In genomic region chr7:130367836-130368235, GRCh38 we compare ENCODE assay signal across 30 cellular contexts. TPM values are rescaled to one million over a fixed set of nuclear protein-coding genes. Genes with fewer than 3 reads are reported as not detected.
DNase-seq lines count a peak whose midpoint lies in the region; ATAC-seq and TF ChIP-seq lines count a peak whose summit lies in the region.
"Had no signal": no experiment of that assay in that cellular context is flagged by ENCODE, and none has a peak within 500 bp of the region (broad histone marks: within the 10 kb centered on the region; RNA-seq: fewer than 3 reads in every experiment).

No MANE protein-coding gene starts in this region.

- peaks cover 4 to 10% of the 10 kb centered on the region in 2 donors for H3K27me3 Mint-ChIP-seq in CD8-positive, alpha-beta memory T cell
- no peaks in the 10 kb centered on the region for H3K27me3 Mint-ChIP-seq in activated naive CD8-positive, alpha-beta T cell treated with anti-CD3 and anti-CD28 coated beads, Interleukin-2, amount 10 ng/mL, durations not matched to agents 7 days and 5 days
- H3K27me3 Mint-ChIP-seq in nephron (ENCODE audit: low read depth), result no peaks in the 10 kb centered on the region
- no peaks in the 10 kb centered on the region for H3K27me3 Mint-ChIP-seq in T-helper 2 cell treated with Interferon-gamma antibody and Interleukin-4, amounts not matched to agents 5 μg/mL and 100 μg/mL, for 36 hours (ENCODE audit: low read depth)
- H3K27me3 Mint-ChIP-seq: activated CD8-positive, alpha-beta T cell treated with anti-CD3 and anti-CD28 coated beads for 36 hours had no signal

- peaks cover 15% of the 10 kb centered on the region for H3K4me1 ChIP-seq in CD8-positive, alpha-beta memory T cell (ENCODE audit: insufficient read depth, low read length)
- H3K4me1 ChIP-seq: parathyroid adenoma had no signal

- H3K27ac ChIP-seq in C4-2B, result peak overlapping the region; percentile 53; the same call in 1 of the 2 replicates
- H3K27ac ChIP-seq in CD8-positive, alpha-beta memory T cell (ENCODE audit: low read depth, low read length), result no peak overlapping the region
- H3K27ac ChIP-seq: BLaER1 treated with 17β-estradiol and CSF1 and Interleukin-3, amounts not matched to agents 10 nM and 100 nM; epithelial cell of prostate; parathyroid adenoma had no signal

- peak in 1 of 5 donors; percentile 17 for DNase-seq in CD8-positive, alpha-beta memory T cell
- DNase-seq in activated naive CD8-positive, alpha-beta T cell treated with anti-CD3 and anti-CD28 coated beads, Interleukin-2, amount 10 ng/mL, durations not matched to agents 7 days and 5 days, result no peak
- DNase-seq in T-helper 2 cell treated with Interferon-gamma antibody and Interleukin-4, amounts not matched to agents 5 μg/mL and 100 μg/mL, for 36 hours (ENCODE audit: low spot score), result no peak
- DNase-seq in dedifferentiated amniotic fluid mesenchymal stem cell (ENCODE audit: extremely low spot score), result no peak
- DNase-seq: activated CD4-positive, alpha-beta T cell treated with anti-CD3 and anti-CD28 coated beads for 1 hour; activated gamma-delta T cell treated with Interleukin-2 at 50 U/mL for 16 hours; effector CD8-positive, alpha-beta T cell; EL; islet precursor cell; KBM-7; MM.1S; NCI-H2029 treated with DMSO at 0.1 percent for 48 hours; NCI-H2227 treated with DMSO at 0.1 percent for 48 hours; nephron progenitor cell; right cardiac atrium; testis had no signal

- CTCF ChIA-PET in CD8-positive, alpha-beta memory T cell (lab: Charles Lee), result no interaction called here

- TF ChIP-seq CTCF in C4-2B (conservative IDR thresholded peaks at IDR 0.05), result no peak
- TF ChIP-seq CTCF in nephron (IDR thresholded peaks at IDR 0.05; ENCODE audit: unreplicated experiment in 3 of 3), result no peak

- no peaks in the 10 kb centered on the region for H3K9me3 Mint-ChIP-seq in CD8-positive, alpha-beta memory T cell
- no peaks in the 10 kb centered on the region for H3K9me3 Mint-ChIP-seq in activated naive CD8-positive, alpha-beta T cell treated with anti-CD3 and anti-CD28 coated beads, Interleukin-2, amount 10 ng/mL, durations not matched to agents 7 days and 5 days
- H3K9me3 Mint-ChIP-seq in nephron, result peaks cover 4% of the 10 kb centered on the region
- H3K9me3 Mint-ChIP-seq in T-helper 2 cell treated with Interferon-gamma antibody and Interleukin-4, amounts not matched to agents 5 μg/mL and 100 μg/mL, for 36 hours, result no peaks in the 10 kb centered on the region

- no peaks in the 10 kb centered on the region for H3K27me3 ChIP-seq in CD8-positive, alpha-beta memory T cell (ENCODE audit: insufficient read depth, low read length, poor library complexity, severe bottlenecking)
- H3K27me3 ChIP-seq: adrenal gland; BLaER1 treated with 17β-estradiol and CSF1 and Interleukin-3, amounts not matched to agents 10 nM and 100 nM; body of pancreas; testis had no signal

- H3K4me1 Mint-ChIP-seq in CD8-positive, alpha-beta memory T cell, result peaks cover 24 to 43% (median 33%) of the 10 kb centered on the region in 3 donors
- peaks cover 33% of the 10 kb centered on the region for H3K4me1 Mint-ChIP-seq in activated naive CD8-positive, alpha-beta T cell treated with anti-CD3 and anti-CD28 coated beads, Interleukin-2, amount 10 ng/mL, durations not matched to agents 7 days and 5 days
- H3K4me1 Mint-ChIP-seq in nephron, result peaks cover 82% of the 10 kb centered on the region
- peaks cover 26% of the 10 kb centered on the region for H3K4me1 Mint-ChIP-seq in T-helper 2 cell treated with Interferon-gamma antibody and Interleukin-4, amounts not matched to agents 5 μg/mL and 100 μg/mL, for 36 hours (ENCODE audit: low read depth)

- POLR2A ChIA-PET in CD8-positive, alpha-beta memory T cell (lab: Charles Lee), result interaction anchor here (0.6 kb wide), 1 partner anchor 26 kb away, joined by 3 read pairs; no protein-coding TSS in a partner anchor
- POLR2A ChIA-PET in activated naive CD8-positive, alpha-beta T cell treated with anti-CD3 and anti-CD28 coated beads, Interleukin-2, amount 10 ng/mL, durations not matched to agents 7 days and 5 days (lab: Charles Lee), result interaction anchor here (0.6 to 2.7 kb wide), 4 partner anchors 25 to 94 kb away, joined by 3 to 12 read pairs (median 4); no protein-coding TSS in a partner anchor

- H3K4me3 Mint-ChIP-seq in CD8-positive, alpha-beta memory T cell, result peak overlapping the region; percentile 23 to 91 (median 71)
- peak overlapping the region; percentile 63 for H3K4me3 Mint-ChIP-seq in activated naive CD8-positive, alpha-beta T cell treated with anti-CD3 and anti-CD28 coated beads, Interleukin-2, amount 10 ng/mL, durations not matched to agents 7 days and 5 days
- H3K4me3 Mint-ChIP-seq in nephron, result no peak overlapping the region
- no peak overlapping the region for H3K4me3 Mint-ChIP-seq in T-helper 2 cell treated with Interferon-gamma antibody and Interleukin-4, amounts not matched to agents 5 μg/mL and 100 μg/mL, for 36 hours
- H3K4me3 Mint-ChIP-seq: activated CD8-positive, alpha-beta T cell treated with anti-CD3 and anti-CD28 coated beads for 36 hours; nephron progenitor cell had no signal

- H3K36me3 ChIP-seq in CD8-positive, alpha-beta memory T cell (ENCODE audit: insufficient read depth, low read length), result no peaks in the 10 kb centered on the region
- H3K36me3 ChIP-seq: adrenal gland; BLaER1 treated with 17β-estradiol and CSF1 and Interleukin-3, amounts not matched to agents 10 nM and 100 nM had no signal

- peak overlapping the region in 7 of 8 donors; percentile 42 to 93 (median 75) for H3K27ac Mint-ChIP-seq in CD8-positive, alpha-beta memory T cell
- H3K27ac Mint-ChIP-seq in activated naive CD8-positive, alpha-beta T cell treated with anti-CD3 and anti-CD28 coated beads, Interleukin-2, amount 10 ng/mL, durations not matched to agents 7 days and 5 days, result peak overlapping the region; percentile 86
- H3K27ac Mint-ChIP-seq in nephron, result peak overlapping the region; percentile 93 to 99 (median 94)
- H3K27ac Mint-ChIP-seq in T-helper 2 cell treated with Interferon-gamma antibody and Interleukin-4, amounts not matched to agents 5 μg/mL and 100 μg/mL, for 36 hours, result no peak overlapping the region

- no peak overlapping the region for H3K4me3 ChIP-seq in CD8-positive, alpha-beta memory T cell (ENCODE audit: low read length)
- H3K4me3 ChIP-seq: adrenal gland; BLaER1 treated with 17β-estradiol and CSF1 and Interleukin-3, amounts not matched to agents 10 nM and 100 nM; body of pancreas; testis had no signal

- no peak for ATAC-seq in activated naive CD8-positive, alpha-beta T cell treated with anti-CD3 and anti-CD28 coated beads, Interleukin-2, amount 10 ng/mL, durations not matched to agents 7 days and 5 days (ENCODE audit: low read depth)
- no peak for ATAC-seq in GM21717 (IDR thresholded peaks at IDR 0.05; ENCODE audit: unreplicated experiment)
- ATAC-seq: body of pancreas, right cardiac atrium had no signal

- H3K9me3 ChIP-seq in CD8-positive, alpha-beta memory T cell (ENCODE audit: low read length), result no peaks in the 10 kb centered on the region
- H3K9me3 ChIP-seq: adrenal gland; BLaER1 treated with 17β-estradiol and CSF1 and Interleukin-3, amounts not matched to agents 10 nM and 100 nM; body of pancreas; testis had no signal

- peaks cover 0 to 2% (median 0%) of the 10 kb centered on the region in 3 donors for H3K36me3 Mint-ChIP-seq in CD8-positive, alpha-beta memory T cell
- peaks cover 3% of the 10 kb centered on the region for H3K36me3 Mint-ChIP-seq in activated naive CD8-positive, alpha-beta T cell treated with anti-CD3 and anti-CD28 coated beads, Interleukin-2, amount 10 ng/mL, durations not matched to agents 7 days and 5 days
- peaks cover 3% of the 10 kb centered on the region for H3K36me3 Mint-ChIP-seq in nephron (ENCODE audit: low read depth)
- H3K36me3 Mint-ChIP-seq in T-helper 2 cell treated with Interferon-gamma antibody and Interleukin-4, amounts not matched to agents 5 μg/mL and 100 μg/mL, for 36 hours (ENCODE audit: low read depth), result no peaks in the 10 kb centered on the region

RNA-seq across cellular contexts. Expression of gene CPA1, which starts 12.5 kb away (rescaled TPM):
- total RNA-seq in CD8-positive, alpha-beta memory T cell, result not detected
- polyA plus RNA-seq in CD8-positive, alpha-beta memory T cell, result not detected
- not detected for total RNA-seq in activated naive CD8-positive, alpha-beta T cell treated with anti-CD3 and anti-CD28 coated beads, Interleukin-2, amount 10 ng/mL, durations not matched to agents 7 days and 5 days
- total RNA-seq: activated CD8-positive, alpha-beta T cell treated with anti-CD3 and anti-CD28 coated beads for 36 hours; HT1080; mononuclear cell; RPMI7951; SK-MEL-5 had no signal

RNA-seq across cellular contexts. Expression of gene CPA5, which starts 23.2 kb away (rescaled TPM):
- 1 to 10 TPM; 1.0 to 2.0 TPM for total RNA-seq in CD8-positive, alpha-beta memory T cell
- polyA plus RNA-seq in CD8-positive, alpha-beta memory T cell, result 30.5 TPM
- 1 to 10 TPM; 8.7 to 9.4 TPM for total RNA-seq in activated naive CD8-positive, alpha-beta T cell treated with anti-CD3 and anti-CD28 coated beads, Interleukin-2, amount 10 ng/mL, durations not matched to agents 7 days and 5 days
- total RNA-seq: body of pancreas, HT1080, lower leg skin, mononuclear cell, right cardiac atrium, SK-MEL-5 had no signal
- polyA plus RNA-seq: right cardiac atrium had no signal

Comparison
In these comparisons a context has a peak if more than half of its experiments do, and no peak if none do; other contexts are left out.
1. H3K4me3 Mint-ChIP-seq: peak in CD8-positive, alpha-beta memory T cell (7 of 7) and activated naive CD8-positive, alpha-beta T cell treated with anti-CD3 and anti-CD28 coated beads, Interleukin-2, amount 10 ng/mL, durations not matched to agents 7 days and 5 days (single experiment); none in nephron (0 of 3) and T-helper 2 cell treated with Interferon-gamma antibody and Interleukin-4, amounts not matched to agents 5 μg/mL and 100 μg/mL, for 36 hours (single experiment).